ENCODE assay signal across 7 cellular contexts in genomic region chr6:35516712-35517111, GRCh38. TPM values are rescaled to one million over a fixed set of nuclear protein-coding genes. Genes with fewer than 3 reads are reported as not detected.
"Had no signal": no experiment of that assay in that cellular context is flagged by ENCODE, and none has a peak within 500 bp of the region (broad histone marks: within the 10 kb centered on the region; RNA-seq: fewer than 3 reads in every experiment).

No MANE protein-coding gene starts in this region.

- H2AFZ ChIP-seq: GM23248 had no signal

- H3K9me3 Mint-ChIP-seq: IgD-negative memory B cell had no signal

- H3K27ac ChIP-seq: GM23248 had no signal

- H3K4me3 Mint-ChIP-seq: IgD-negative memory B cell had no signal

- H3K4me3 ChIP-seq: GM23248 had no signal

- H3K27ac Mint-ChIP-seq: IgD-negative memory B cell had no signal

- H3K9ac ChIP-seq: GM23248 had no signal

- H3K4me1 Mint-ChIP-seq: IgD-negative memory B cell had no signal

- H3K36me3 Mint-ChIP-seq: IgD-negative memory B cell had no signal

- DNase-seq: GM23248, GOT3, HCEC 1CT, KG1 had no signal

- FAIRE-seq: HTR-8/SVneo had no signal

RNA-seq across cellular contexts. Expression of gene TULP1, which starts 4.0 kb away (rescaled TPM):
- total RNA-seq: GM23248, H4 had no signal
- polyA plus RNA-seq: GM23248, IgD-negative memory B cell had no signal

RNA-seq across cellular contexts. Expression of gene TEAD3, which starts 19.8 kb away (rescaled TPM):
- polyA plus RNA-seq: IgD-negative memory B cell had no signal
